ENCODE assay signal across 8 cellular contexts in the genomic region with DNA sequence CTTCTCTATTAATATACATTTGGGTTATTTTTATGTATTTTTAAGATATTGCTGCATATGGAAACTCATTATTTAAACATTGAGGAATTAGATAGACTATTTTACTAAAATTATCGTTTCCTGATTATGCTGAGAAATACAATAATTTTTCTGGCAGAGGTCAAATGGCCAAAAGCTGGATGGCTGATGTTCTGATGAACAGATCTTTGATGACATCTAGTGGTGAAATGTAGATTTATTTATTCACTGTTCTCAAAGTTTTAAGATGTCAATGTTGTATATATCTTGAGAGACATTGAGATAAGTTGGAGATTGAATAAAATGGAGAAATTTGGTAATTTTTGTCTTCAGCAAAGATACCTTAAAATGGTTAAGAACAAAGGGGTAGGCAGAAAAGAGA.
DNase-seq lines count a peak whose midpoint lies in the region; ATAC-seq and TF ChIP-seq lines count a peak whose summit lies in the region.

No MANE protein-coding gene starts in this region.

- H3K9me3 ChIP-seq in CD4-positive, alpha-beta memory T cell (ENCODE audit: control insufficient read depth in 1 of 2, low read length in 2 of 2): no peaks in the 10 kb centered on the region
- no peaks in the 10 kb centered on the region for H3K9me3 ChIP-seq in lower lobe of right lung

- intact Hi-C loops in CD4-positive, alpha-beta memory T cell (cut with micrococcal nuclease): loop anchor here (1.0 to 10.0 kb wide), 3 partner anchors 1148 to 1420 kb away; no protein-coding TSS in a partner anchor
- intact Hi-C loops in lower lobe of right lung (cut with DNase I): no loop called here

- no peak overlapping the region for H3K27ac ChIP-seq in CD4-positive, alpha-beta memory T cell (ENCODE audit: low read depth, low read length)
- no peak overlapping the region for H3K27ac ChIP-seq in brain microvascular endothelial cell
- H3K27ac ChIP-seq in lower lobe of right lung: no peak overlapping the region

- no peak overlapping the region for H3K4me3 Mint-ChIP-seq in CD4-positive, alpha-beta memory T cell

- no peaks in the 10 kb centered on the region for H3K4me1 Mint-ChIP-seq in CD4-positive, alpha-beta memory T cell

- in situ Hi-C loops in brain microvascular endothelial cell (cut with HindIII; ENCODE audit: low pct_ligation_motif_present, low sequenced_read_pairs): no loop called here

- H3K4me3 ChIP-seq in CD4-positive, alpha-beta memory T cell (ENCODE audit: low read length in 2 of 2): no peak overlapping the region
- H3K4me3 ChIP-seq in brain microvascular endothelial cell (ENCODE audit: low read depth, low read length): no peak overlapping the region
- no peak overlapping the region for H3K4me3 ChIP-seq in lower lobe of right lung

- peak; percentile 46 for TF ChIP-seq CTCF in brain microvascular endothelial cell (IDR thresholded peaks at IDR 0.05; ENCODE audit: low read depth, low read length, missing control alignments)
- peak; percentile 46 for TF ChIP-seq CTCF in lower lobe of right lung (IDR thresholded peaks at IDR 0.05)

- H3K27me3 ChIP-seq in CD4-positive, alpha-beta memory T cell (ENCODE audit: insufficient read depth, low read length): peaks cover 3% of the 10 kb centered on the region
- no peaks in the 10 kb centered on the region for H3K27me3 ChIP-seq in brain microvascular endothelial cell (replicated peaks)
- no peaks in the 10 kb centered on the region for H3K27me3 ChIP-seq in lower lobe of right lung (ENCODE audit: low read depth)

- no peaks in the 10 kb centered on the region for H3K9me3 Mint-ChIP-seq in CD4-positive, alpha-beta memory T cell

- H3K27me3 Mint-ChIP-seq in CD4-positive, alpha-beta memory T cell: peaks cover 3 to 4% of the 10 kb centered on the region in 2 donors

- no peak overlapping the region for H3K27ac Mint-ChIP-seq in CD4-positive, alpha-beta memory T cell

- H3K36me3 Mint-ChIP-seq in CD4-positive, alpha-beta memory T cell: no peaks in the 10 kb centered on the region

- CTCF ChIA-PET in CD4-positive, alpha-beta memory T cell (lab: Charles Lee; ENCODE audit: partially characterized antibody): interaction anchor here (0.7 to 1.6 kb wide), 3 partner anchors 1299 to 1746 kb away, joined by 4 to 7 read pairs (median 4); no protein-coding TSS in a partner anchor

- POLR2A ChIA-PET in CD4-positive, alpha-beta memory T cell (lab: Charles Lee; ENCODE audit: partially characterized antibody): no interaction called here

- DNase-seq in CD4-positive, alpha-beta memory T cell: peak in 4 of 5 donors; percentile 6 to 19 (median 12)
- peak; percentile 30 for DNase-seq in NCI-H1694 treated with DMSO at 0.1 percent for 48 hours (lab: John Stamatoyannopoulos, UW)
- peak; percentile 3 for DNase-seq in brain microvascular endothelial cell
- DNase-seq in lower lobe of right lung: no peak
- no peak for DNase-seq in activated T-cell treated with anti-CD3 and anti-CD28 coated beads, Interleukin-2, amount 50 U/mL, for 1 hour
- DNase-seq in occipital lobe (lab: John Stamatoyannopoulos, UW): no peak

- H3K36me3 ChIP-seq in CD4-positive, alpha-beta memory T cell (ENCODE audit: insufficient read depth, low read length): no peaks in the 10 kb centered on the region
- no peaks in the 10 kb centered on the region for H3K36me3 ChIP-seq in brain microvascular endothelial cell (replicated peaks)
- no peaks in the 10 kb centered on the region for H3K36me3 ChIP-seq in lower lobe of right lung

- ATAC-seq in GM19351 (IDR thresholded peaks at IDR 0.05; ENCODE audit: unreplicated experiment): peak; percentile 51
- no peak for ATAC-seq in lower lobe of right lung
- ATAC-seq in GM19328 (IDR thresholded peaks at IDR 0.05; ENCODE audit: unreplicated experiment): no peak

- no peaks in the 10 kb centered on the region for H3K4me1 ChIP-seq in CD4-positive, alpha-beta memory T cell (ENCODE audit: insufficient read depth, low read length)
- no peaks in the 10 kb centered on the region for H3K4me1 ChIP-seq in lower lobe of right lung

Comparison
In these comparisons a context has a peak if more than half of its experiments do, and no peak if none do; other contexts are left out.
1. DNase-seq: peak in CD4-positive, alpha-beta memory T cell (4 of 5), NCI-H1694 treated with DMSO at 0.1 percent for 48 hours (single experiment) and brain microvascular endothelial cell (single experiment); none in lower lobe of right lung (single experiment), activated T-cell treated with anti-CD3 and anti-CD28 coated beads, Interleukin-2, amount 50 U/mL, for 1 hour (single experiment) and occipital lobe (single experiment).